ENCODE assay signal across 23 cellular contexts in the genomic region with DNA sequence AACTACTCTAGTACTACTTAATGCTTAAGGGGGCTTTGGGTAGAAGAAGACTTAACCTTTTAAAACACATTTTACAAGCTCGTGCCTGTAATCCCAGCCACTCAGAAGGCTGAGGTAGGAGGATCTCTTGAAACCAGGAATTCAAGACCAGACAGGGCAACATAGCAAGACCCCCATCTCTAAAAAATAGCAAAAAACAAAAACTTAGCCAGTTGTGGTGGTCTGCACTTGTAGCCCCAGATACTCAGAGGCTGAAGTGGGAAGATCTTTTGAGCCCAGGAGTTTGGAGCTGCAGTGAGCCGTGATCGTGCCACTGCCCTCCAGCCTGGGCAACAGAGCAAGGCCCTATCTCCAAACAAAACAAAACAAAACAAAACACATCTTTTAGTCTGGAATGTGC.
"Had no signal": no experiment of that assay in that cellular context is flagged by ENCODE, and none has a peak within 500 bp of the region (broad histone marks: within the 10 kb centered on the region; RNA-seq: fewer than 3 reads in every experiment).

No MANE protein-coding gene starts in this region.

- H3K4me1 ChIP-seq: body of pancreas, heart left ventricle, psoas muscle, right atrium auricular region, thyroid gland, upper lobe of right lung had no signal

- H3K27me3 Mint-ChIP-seq: stimulated activated naive CD8-positive, alpha-beta T cell treated with anti-CD3 and anti-CD28 coated beads, Interleukin-15, Interleukin-2, amounts not matched to agents 100 ng/mL and 50 ng/mL, for 24 hours had no signal

- H3K36me3 ChIP-seq: cardiac muscle cell, heart left ventricle, neutrophil, ovary, right atrium auricular region, thyroid gland, upper lobe of right lung had no signal

- H3K9me3 ChIP-seq: body of pancreas, neutrophil, ovary, psoas muscle, right atrium auricular region, thyroid gland, upper lobe of right lung had no signal

- DNase-seq: activated CD4-positive, alpha-beta T cell treated with anti-CD3 and anti-CD28 coated beads for 4 hours; activated gamma-delta T cell; activated T-cell treated with anti-CD3 and anti-CD28 coated beads, Interleukin-2, amount 50 U/mL, for 4 hours; body of pancreas; cortex of kidney; heart left ventricle; left ventricle myocardium superior; mammary epithelial cell; ovary; psoas muscle; stimulated activated CD4-positive, alpha-beta T cell treated with anti-CD3 and anti-CD28 coated beads, Interleukin-12 subunit alpha, Interleukin-12 subunit beta, amount 100 ng/mL, for 4 hours; substantia nigra; T-helper 9 cell; thyroid gland; upper lobe of right lung had no signal

- ATAC-seq: body of pancreas; heart left ventricle; left ventricle myocardium superior; natural killer cell treated with Interleukin-12 subunit alpha and Interleukin-12 subunit beta and Interleukin-15 and Interleukin-18, amount 100 ng/mL, for 72 hours; psoas muscle; SK-N-SH treated with all-trans-retinoic acid at 6 μM for 48 hours; upper lobe of right lung had no signal

- H3K4me3 ChIP-seq: body of pancreas, cardiac muscle cell, heart left ventricle, ovary, psoas muscle, right atrium auricular region, thyroid gland, upper lobe of right lung had no signal

- H3K27ac ChIP-seq: body of pancreas, cardiac muscle cell, epithelial cell of prostate, heart left ventricle, neutrophil, ovary, psoas muscle, right atrium auricular region, thyroid gland, upper lobe of right lung had no signal

- H3K27ac Mint-ChIP-seq: mesothelial cell of epicardium; natural killer cell treated with Interleukin-12 subunit alpha and Interleukin-12 subunit beta and Interleukin-15 and Interleukin-18, amount 100 ng/mL, for 72 hours; stimulated activated naive CD8-positive, alpha-beta T cell treated with anti-CD3 and anti-CD28 coated beads, Interleukin-15, Interleukin-2, amounts not matched to agents 100 ng/mL and 50 ng/mL, for 24 hours had no signal

- H3K27me3 ChIP-seq: body of pancreas, cardiac muscle cell, ovary, right atrium auricular region, thyroid gland had no signal

- H3K9me3 Mint-ChIP-seq: natural killer cell treated with Interleukin-12 subunit alpha and Interleukin-12 subunit beta and Interleukin-15 and Interleukin-18, amount 100 ng/mL, for 72 hours had no signal

- H3K4me3 Mint-ChIP-seq: activated T-cell treated with anti-CD3 and anti-CD28 coated beads, Interleukin-2, amount 50 U/mL, for 4 hours; mesothelial cell of epicardium; natural killer cell treated with Interleukin-12 subunit alpha and Interleukin-12 subunit beta and Interleukin-15 and Interleukin-18, amount 100 ng/mL, for 72 hours; stimulated activated naive CD8-positive, alpha-beta T cell treated with anti-CD3 and anti-CD28 coated beads, Interleukin-15, Interleukin-2, amounts not matched to agents 100 ng/mL and 50 ng/mL, for 24 hours had no signal

- H3K36me3 Mint-ChIP-seq: natural killer cell treated with Interleukin-12 subunit alpha and Interleukin-12 subunit beta and Interleukin-15 and Interleukin-18, amount 100 ng/mL, for 72 hours had no signal
